In the genomic region with DNA sequence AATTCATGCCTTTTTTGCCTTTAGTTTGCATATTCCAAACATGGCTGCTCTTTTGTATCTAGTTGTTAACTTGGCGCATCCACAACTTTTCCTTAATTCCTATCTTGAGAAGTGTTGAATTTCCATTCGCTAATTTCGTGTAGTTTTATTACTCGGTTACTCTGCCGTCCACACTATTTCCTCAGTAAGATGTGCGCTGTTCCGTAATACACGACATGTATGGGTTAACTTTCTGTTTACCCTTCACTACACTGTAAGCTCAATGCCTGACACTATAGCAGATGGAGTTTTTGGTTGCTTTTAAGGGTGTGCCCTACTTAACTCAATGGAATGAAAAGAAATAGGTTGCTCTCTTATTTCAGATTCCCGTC, we compare ENCODE assay signal across 8 cellular contexts. TPM values are rescaled to one million over a fixed set of nuclear protein-coding genes. Genes with fewer than 3 reads are reported as not detected.
DNase-seq lines count a peak whose midpoint lies in the region; ATAC-seq and TF ChIP-seq lines count a peak whose summit lies in the region.

No MANE protein-coding gene starts in this region.

- TF ChIP-seq CTCF in AG04450 (IDR thresholded peaks at IDR 0.05; ENCODE audit: low read depth, low read length) (no peak), choroid plexus epithelial cell (conservative IDR thresholded peaks at IDR 0.05; ENCODE audit: low read depth, low read length) (no peak)

- no peak overlapping the region for H3K27ac ChIP-seq in AG04450 (ENCODE audit: low read depth, low read length)
- peak overlapping the region; percentile 78 for H3K27ac ChIP-seq in KOPT-K1 (ENCODE audit: low read depth, low read length, poor library complexity, severe bottlenecking)
- H3K27ac ChIP-seq in muscle layer of duodenum (ENCODE audit: low read length) = peak overlapping the region; percentile 21

- peaks cover 8 to 26% of the 10 kb centered on the region in 2 donors for H3K4me1 ChIP-seq in muscle layer of duodenum (ENCODE audit: control insufficient read depth in 1 of 2, insufficient read depth in 2 of 2, low read length in 2 of 2)

- POLR2A ChIA-PET in AG04450 (lab: Yijun Ruan, JAX) = interaction anchor here (0.6 to 1.7 kb wide), 7 partner anchors 8 to 261 kb away, joined by 3 to 12 read pairs (median 3); no protein-coding TSS in a partner anchor

- H3K9me3 ChIP-seq in AG04450 (ENCODE audit: control insufficient read depth, insufficient read depth, low read length) (no peaks in the 10 kb centered on the region), KOPT-K1 (ENCODE audit: insufficient read depth, low read length, poor library complexity, severe bottlenecking) (no peaks in the 10 kb centered on the region), muscle layer of duodenum (ENCODE audit: control insufficient read depth in 1 of 2, low read length in 2 of 2) (no peaks in the 10 kb centered on the region)

- intact Hi-C loops in posterior vena cava (cut with DNase I) = no loop called here

- H3K27me3 ChIP-seq in AG04450 (ENCODE audit: control insufficient read depth, insufficient read depth, low read length) = no peaks in the 10 kb centered on the region
- H3K27me3 ChIP-seq in muscle layer of duodenum (ENCODE audit: low read depth, low read length) = no peaks in the 10 kb centered on the region

- ATAC-seq in HG02623 (IDR thresholded peaks at IDR 0.05; ENCODE audit: unreplicated experiment) = no peak

- DNase-seq in AG04450 (ENCODE audit: low read depth, low spot score) (no peak), choroid plexus epithelial cell (ENCODE audit: low read depth) (peak; percentile 46), NK-92 (lab: John Stamatoyannopoulos, UW; ENCODE audit: unreplicated experiment) (no peak), posterior vena cava (ENCODE audit: low spot score) (no peak)
- no peak for DNase-seq in stimulated activated CD8-positive, alpha-beta memory T cell treated with anti-CD3 and anti-CD28 coated beads, Interleukin-4, amount 100 ng/mL, for 48 hours

- peaks cover 61% of the 10 kb centered on the region for H3K36me3 ChIP-seq in KOPT-K1 (ENCODE audit: insufficient read depth, low read length)
- peaks cover 29 to 32% of the 10 kb centered on the region in 2 donors for H3K36me3 ChIP-seq in muscle layer of duodenum (ENCODE audit: control insufficient read depth in 1 of 2, insufficient read depth in 2 of 2, low read length in 2 of 2)

- CTCF ChIA-PET in AG04450 (lab: Charles Lee) = interaction anchor here (0.7 to 2.8 kb wide), 4 partner anchors 10 to 39 kb away, joined by 3 to 12 read pairs (median 6); no protein-coding TSS in a partner anchor

- peak overlapping the region; percentile 85 for H3K4me3 ChIP-seq in AG04450 (ENCODE audit: low read depth, low read length)
- H3K4me3 ChIP-seq in choroid plexus epithelial cell (ENCODE audit: low read depth, low read length) = peak overlapping the region; percentile 72
- H3K4me3 ChIP-seq in muscle layer of duodenum (ENCODE audit: low read depth in 1 of 2, low read length in 2 of 2) = peak overlapping the region; percentile 68 to 78

RNA-seq across cellular contexts. Expression of gene RPSA, which starts 0.7 kb away (rescaled TPM):
- polyA plus RNA-seq in AG04450 (2011; rRNA removed) = 3,266 and 3,502 TPM in 2 replicates
- polyA minus RNA-seq in AG04450 (2011; rRNA and poly(A)+ RNA removed) = 900 and 1,062 TPM in 2 replicates
- 100 to 1,000 TPM; 674 to 783 TPM for total RNA-seq in posterior vena cava

RNA-seq across cellular contexts. Expression of gene SLC25A38, which starts 24.1 kb away (rescaled TPM):
- polyA plus RNA-seq in AG04450 (2011; rRNA removed) = 33.1 and 34.7 TPM in 2 replicates
- 27.2 and 30.8 TPM in 2 replicates for polyA minus RNA-seq in AG04450 (2011; rRNA and poly(A)+ RNA removed)
- total RNA-seq in posterior vena cava = 10 to 100 TPM; 14.3 to 14.9 TPM
